Comparison of ENCODE assay signal across 20 cellular contexts in the genomic region with DNA sequence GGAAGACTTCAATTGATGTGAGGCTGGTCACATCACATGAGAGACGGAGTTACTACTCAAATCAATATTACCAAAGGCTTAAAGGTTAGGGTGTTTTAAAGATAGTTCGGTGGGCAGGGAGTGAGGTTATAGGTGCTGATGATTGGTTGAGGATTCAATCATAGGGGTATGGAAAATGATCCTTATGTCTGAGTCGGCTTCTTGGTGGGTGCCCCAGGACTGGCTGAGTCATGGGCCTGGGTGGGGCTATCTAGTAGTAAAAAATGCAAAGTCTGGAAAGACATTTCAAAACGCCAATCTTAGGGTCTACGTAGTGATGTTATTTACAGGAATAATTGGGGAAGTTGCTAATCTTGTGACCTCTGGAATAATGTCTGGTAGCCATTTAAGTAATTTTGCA.
"Had no signal": no experiment of that assay in that cellular context is flagged by ENCODE, and none has a peak within 500 bp of the region (broad histone marks: within the 10 kb centered on the region; RNA-seq: fewer than 3 reads in every experiment).

No MANE protein-coding gene starts in this region.

- DNase-seq: effector memory CD8-positive, alpha-beta T cell; glutamatergic neuron; naive thymus-derived CD4-positive, alpha-beta T cell; nephron progenitor cell; posterior cingulate gyrus; spleen; stimulated activated CD4-positive, alpha-beta T cell treated with anti-CD3 and anti-CD28 coated beads, Interleukin-15, amount 100 ng/mL, for 24 hours; stimulated activated CD4-positive, alpha-beta T cell treated with anti-CD3 and anti-CD28 coated beads, Interleukin-1b, Interleukin-23, amount 100 ng/mL, for 48 hours; stimulated activated CD4-positive, alpha-beta T cell treated with anti-CD3 and anti-CD28 coated beads, Interleukin-4, amount 100 ng/mL, for 24 hours; stomach; substantia nigra; transverse colon had no signal

- H3K36me3 ChIP-seq: esophagus muscularis mucosa, gastroesophageal sphincter, neutrophil, spleen, stomach, thoracic aorta, transverse colon had no signal

- ATAC-seq: effector memory CD8-positive, alpha-beta T cell; gastroesophageal sphincter; left lobe of liver; naive thymus-derived CD4-positive, alpha-beta T cell; sciatic nerve; stimulated activated memory B cell treated with anti-CD40 and anti-IgM and Interleukin-4, amounts not matched to agents 10 μg/mL and 1 μg/mL and 100 μg/mL, for 72 hours had no signal

- H3K4me1 ChIP-seq: esophagus muscularis mucosa, gastroesophageal sphincter, spleen, stomach, transverse colon had no signal

- H3K27ac Mint-ChIP-seq: effector memory CD8-positive, alpha-beta T cell; naive thymus-derived CD4-positive, alpha-beta T cell; stimulated activated memory B cell treated with anti-CD40 and anti-IgM and Interleukin-4, amounts not matched to agents 10 μg/mL and 1 μg/mL and 100 μg/mL, for 72 hours had no signal

- H3K9me3 ChIP-seq: neutrophil had no signal

- H3K36me3 Mint-ChIP-seq: stimulated activated memory B cell treated with anti-CD40 and anti-IgM and Interleukin-4, amounts not matched to agents 10 μg/mL and 1 μg/mL and 100 μg/mL, for 72 hours had no signal

- H3K4me1 Mint-ChIP-seq: naive thymus-derived CD4-positive, alpha-beta T cell; stimulated activated memory B cell treated with anti-CD40 and anti-IgM and Interleukin-4, amounts not matched to agents 10 μg/mL and 1 μg/mL and 100 μg/mL, for 72 hours had no signal

- H3K4me3 ChIP-seq: esophagus muscularis mucosa, gastroesophageal sphincter, spleen, stomach, thoracic aorta, transverse colon had no signal

- H3K27ac ChIP-seq: epithelial cell of prostate, esophagus muscularis mucosa, gastroesophageal sphincter, neutrophil, spleen, stomach, thoracic aorta, transverse colon had no signal

- H3K4me3 Mint-ChIP-seq: effector memory CD8-positive, alpha-beta T cell; naive thymus-derived CD4-positive, alpha-beta T cell; nephron progenitor cell; stimulated activated memory B cell treated with anti-CD40 and anti-IgM and Interleukin-4, amounts not matched to agents 10 μg/mL and 1 μg/mL and 100 μg/mL, for 72 hours had no signal

- H3K27me3 ChIP-seq: esophagus muscularis mucosa, gastroesophageal sphincter, neutrophil, spleen, stomach, transverse colon had no signal
